15 cellular contexts compared by ENCODE assay signal in genomic region chr10:95866448-95866842, GRCh38. TPM values are rescaled to one million over a fixed set of nuclear protein-coding genes. Genes with fewer than 3 reads are reported as not detected.
DNase-seq lines count a peak whose midpoint lies in the region; ATAC-seq and TF ChIP-seq lines count a peak whose summit lies in the region.
"Had no signal": no experiment of that assay in that cellular context is flagged by ENCODE, and none has a peak within 500 bp of the region (broad histone marks: within the 10 kb centered on the region; RNA-seq: fewer than 3 reads in every experiment).

No MANE protein-coding gene starts in this region.

- peaks cover 41 to 53% (median 48%) of the 10 kb centered on the region in 3 donors for H3K36me3 ChIP-seq in tibial artery

- no peaks in the 10 kb centered on the region for H3K27me3 ChIP-seq in tibial artery
- H3K27me3 ChIP-seq: BLaER1 had no signal

- peak overlapping the region in 1 of 2 donors; percentile 39 for H3K4me3 Mint-ChIP-seq in activated T-cell treated with anti-CD3 and anti-CD28 coated beads, Interleukin-2, amount 50 U/mL, for 72 hours
- H3K4me3 Mint-ChIP-seq in activated T-cell treated with anti-CD3 and anti-CD28 coated beads, Interleukin-2, amount 50 U/mL, for 24 hours: no peak overlapping the region
- H3K4me3 Mint-ChIP-seq in activated T-helper 1 cell treated with anti-CD3 and anti-CD28 coated beads, Interleukin-12 subunit alpha, Interleukin-12 subunit beta, Interleukin-2, Interleukin-4 antibody, amounts not matched to agents 30 ng/mL and 10 ng/mL and 1 ng/mL, durations not matched to agents 14 hours and 24 hours and 36 hours: no peak overlapping the region
- H3K4me3 Mint-ChIP-seq in memory B cell: no peak overlapping the region
- H3K4me3 Mint-ChIP-seq: CD8-positive, alpha-beta memory T cell; HFFc6 had no signal

- no peaks in the 10 kb centered on the region for H3K9me3 ChIP-seq in tibial artery
- H3K9me3 ChIP-seq: BLaER1 had no signal

- H3K9me3 Mint-ChIP-seq in activated T-cell treated with anti-CD3 and anti-CD28 coated beads, Interleukin-2, amount 50 U/mL, for 72 hours: no peaks in the 10 kb centered on the region
- no peaks in the 10 kb centered on the region for H3K9me3 Mint-ChIP-seq in activated T-cell treated with anti-CD3 and anti-CD28 coated beads, Interleukin-2, amount 50 U/mL, for 24 hours
- H3K9me3 Mint-ChIP-seq in activated T-helper 1 cell treated with anti-CD3 and anti-CD28 coated beads, Interleukin-12 subunit alpha, Interleukin-12 subunit beta, Interleukin-2, Interleukin-4 antibody, amounts not matched to agents 30 ng/mL and 10 ng/mL and 1 ng/mL, durations not matched to agents 14 hours and 24 hours and 36 hours: no peaks in the 10 kb centered on the region
- no peaks in the 10 kb centered on the region for H3K9me3 Mint-ChIP-seq in memory B cell
- H3K9me3 Mint-ChIP-seq: CD8-positive, alpha-beta memory T cell; HFFc6 had no signal

- intact Hi-C loops in activated T-helper 1 cell treated with anti-CD3 and anti-CD28 coated beads, Interleukin-12 subunit alpha, Interleukin-12 subunit beta, Interleukin-2, Interleukin-4 antibody, amounts not matched to agents 30 ng/mL and 10 ng/mL and 1 ng/mL, durations not matched to agents 14 hours and 24 hours and 36 hours (cut with micrococcal nuclease): loop anchor here (5.0 kb wide), 1 partner anchor 196 kb away; no protein-coding TSS in a partner anchor
- intact Hi-C loops in tibial artery (cut with DNase I; ENCODE audit: low total_unique reads): no loop called here

- H3K27ac Mint-ChIP-seq in activated T-cell treated with anti-CD3 and anti-CD28 coated beads, Interleukin-2, amount 50 U/mL, for 72 hours: peak overlapping the region; percentile 3
- H3K27ac Mint-ChIP-seq in activated T-cell treated with anti-CD3 and anti-CD28 coated beads, Interleukin-2, amount 50 U/mL, for 24 hours: no peak overlapping the region
- peak overlapping the region; percentile 62 for H3K27ac Mint-ChIP-seq in activated T-helper 1 cell treated with anti-CD3 and anti-CD28 coated beads, Interleukin-12 subunit alpha, Interleukin-12 subunit beta, Interleukin-2, Interleukin-4 antibody, amounts not matched to agents 30 ng/mL and 10 ng/mL and 1 ng/mL, durations not matched to agents 14 hours and 24 hours and 36 hours
- peak overlapping the region; percentile 81 for H3K27ac Mint-ChIP-seq in memory B cell
- H3K27ac Mint-ChIP-seq: HFFc6 had no signal

- H3K36me3 Mint-ChIP-seq in activated T-cell treated with anti-CD3 and anti-CD28 coated beads, Interleukin-2, amount 50 U/mL, for 72 hours (ENCODE audit: insufficient read depth in 2 of 2): peaks cover 0 to 3% of the 10 kb centered on the region in 2 donors
- peaks cover 6% of the 10 kb centered on the region for H3K36me3 Mint-ChIP-seq in activated T-cell treated with anti-CD3 and anti-CD28 coated beads, Interleukin-2, amount 50 U/mL, for 24 hours (ENCODE audit: low read depth)
- peaks cover 9% of the 10 kb centered on the region for H3K36me3 Mint-ChIP-seq in activated T-helper 1 cell treated with anti-CD3 and anti-CD28 coated beads, Interleukin-12 subunit alpha, Interleukin-12 subunit beta, Interleukin-2, Interleukin-4 antibody, amounts not matched to agents 30 ng/mL and 10 ng/mL and 1 ng/mL, durations not matched to agents 14 hours and 24 hours and 36 hours (ENCODE audit: low read depth)
- H3K36me3 Mint-ChIP-seq in memory B cell: peaks cover 23% of the 10 kb centered on the region

- H3K27me3 Mint-ChIP-seq in activated T-cell treated with anti-CD3 and anti-CD28 coated beads, Interleukin-2, amount 50 U/mL, for 72 hours (ENCODE audit: low read depth): no peaks in the 10 kb centered on the region
- H3K27me3 Mint-ChIP-seq in activated T-cell treated with anti-CD3 and anti-CD28 coated beads, Interleukin-2, amount 50 U/mL, for 24 hours: no peaks in the 10 kb centered on the region
- H3K27me3 Mint-ChIP-seq in activated T-helper 1 cell treated with anti-CD3 and anti-CD28 coated beads, Interleukin-12 subunit alpha, Interleukin-12 subunit beta, Interleukin-2, Interleukin-4 antibody, amounts not matched to agents 30 ng/mL and 10 ng/mL and 1 ng/mL, durations not matched to agents 14 hours and 24 hours and 36 hours (ENCODE audit: insufficient read depth): no peaks in the 10 kb centered on the region
- H3K27me3 Mint-ChIP-seq in memory B cell: no peaks in the 10 kb centered on the region
- H3K27me3 Mint-ChIP-seq: CD8-positive, alpha-beta memory T cell had no signal

- H3K4me3 ChIP-seq in tibial artery: no peak overlapping the region
- H3K4me3 ChIP-seq: BLaER1 had no signal

- H3K27ac ChIP-seq in tibial artery: no peak overlapping the region
- H3K27ac ChIP-seq: 22Rv1, BLaER1 had no signal

- no peak for ATAC-seq in activated T-cell treated with anti-CD3 and anti-CD28 coated beads, Interleukin-2, amount 50 U/mL, for 72 hours (replicated peaks in 1 of 2)
- no peak for ATAC-seq in memory B cell (ENCODE audit: low read depth)

- DNase-seq in activated T-cell treated with anti-CD3 and anti-CD28 coated beads, Interleukin-2, amount 50 U/mL, for 72 hours: no peak
- DNase-seq in activated T-cell treated with anti-CD3 and anti-CD28 coated beads, Interleukin-2, amount 50 U/mL, for 24 hours: no peak
- no peak for DNase-seq in activated T-helper 1 cell treated with anti-CD3 and anti-CD28 coated beads, Interleukin-12 subunit alpha, Interleukin-12 subunit beta, Interleukin-2, Interleukin-4 antibody, amounts not matched to agents 30 ng/mL and 10 ng/mL and 1 ng/mL, durations not matched to agents 14 hours and 24 hours and 36 hours (ENCODE audit: low spot score)
- no peak for DNase-seq in memory B cell (ENCODE audit: low spot score in 2 of 2)
- no peak for DNase-seq in NOMO-1 treated with DMSO at 0.1 percent for 48 hours (lab: John Stamatoyannopoulos, UW; ENCODE audit: unreplicated experiment)
- no peak for DNase-seq in tibial artery
- no peak for DNase-seq in activated CD8-positive, alpha-beta memory T cell treated with anti-CD3 and anti-CD28 coated beads, Interleukin-2, amount 50 U/mL, for 4 hours
- DNase-seq: CD8-positive, alpha-beta memory T cell; DMS53; GF-D8; HCEC 1CT; HFFc6 had no signal

- H3K4me1 Mint-ChIP-seq in activated T-cell treated with anti-CD3 and anti-CD28 coated beads, Interleukin-2, amount 50 U/mL, for 72 hours (ENCODE audit: low read depth): peaks cover 29% of the 10 kb centered on the region
- peaks cover 19% of the 10 kb centered on the region for H3K4me1 Mint-ChIP-seq in activated T-cell treated with anti-CD3 and anti-CD28 coated beads, Interleukin-2, amount 50 U/mL, for 24 hours (ENCODE audit: low read depth)
- peaks cover 32% of the 10 kb centered on the region for H3K4me1 Mint-ChIP-seq in activated T-helper 1 cell treated with anti-CD3 and anti-CD28 coated beads, Interleukin-12 subunit alpha, Interleukin-12 subunit beta, Interleukin-2, Interleukin-4 antibody, amounts not matched to agents 30 ng/mL and 10 ng/mL and 1 ng/mL, durations not matched to agents 14 hours and 24 hours and 36 hours (ENCODE audit: low read depth)
- peaks cover 18% of the 10 kb centered on the region for H3K4me1 Mint-ChIP-seq in memory B cell

- TF ChIP-seq CTCF in tibial artery (IDR thresholded peaks at IDR 0.05): no peak

- peaks cover 0 to 9% (median 4%) of the 10 kb centered on the region in 4 donors for H3K4me1 ChIP-seq in tibial artery

RNA-seq across cellular contexts. Expression of gene CC2D2B, which starts 41.3 kb away (rescaled TPM):
- under 1 TPM in 1 of 2 donors, not detected in 1; 0.22 TPM for total RNA-seq in activated T-cell treated with anti-CD3 and anti-CD28 coated beads, Interleukin-2, amount 50 U/mL, for 72 hours
- total RNA-seq in activated T-helper 1 cell treated with anti-CD3 and anti-CD28 coated beads, Interleukin-12 subunit alpha, Interleukin-12 subunit beta, Interleukin-2, Interleukin-4 antibody, amounts not matched to agents 30 ng/mL and 10 ng/mL and 1 ng/mL, durations not matched to agents 14 hours and 24 hours and 36 hours: 0.60 and 0.96 TPM in 2 replicates
- total RNA-seq: A673; CD8-positive, alpha-beta memory T cell; HFFc6 had no signal
